In the genomic region with DNA sequence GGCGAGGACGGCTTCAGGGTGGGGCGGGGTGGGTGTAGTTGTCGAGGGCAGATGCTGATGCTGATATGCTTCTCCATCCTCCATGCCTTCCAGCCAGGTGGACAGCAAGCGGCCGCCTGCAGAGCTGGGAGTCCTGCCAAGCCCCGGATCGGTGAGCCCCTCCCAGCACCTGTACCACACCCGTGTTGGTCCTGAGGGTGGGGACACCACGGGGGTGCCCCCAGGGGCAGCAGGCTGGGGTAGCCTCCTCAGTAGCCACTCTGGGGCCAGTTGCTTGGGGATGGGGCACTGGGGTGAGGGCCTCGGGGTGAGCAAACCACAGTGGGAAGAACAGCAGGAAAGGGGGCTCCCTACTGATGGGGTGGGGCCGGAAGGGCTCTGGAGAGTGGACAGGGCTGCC, we compare ENCODE assay signal across 25 cellular contexts.
"Had no signal": no experiment of that assay in that cellular context is flagged by ENCODE, and none has a peak within 500 bp of the region (broad histone marks: within the 10 kb centered on the region; RNA-seq: fewer than 3 reads in every experiment).

No MANE protein-coding gene starts in this region.

- H3K27ac ChIP-seq: breast epithelium, dorsolateral prefrontal cortex, gastroesophageal sphincter, heart left ventricle, neutrophil, ovary, psoas muscle, right atrium auricular region, tibial artery had no signal

- H3K36me3 Mint-ChIP-seq: activated naive CD8-positive, alpha-beta T cell treated with anti-CD3 and anti-CD28 coated beads, Interleukin-2, amount 10 ng/mL, durations not matched to agents 7 days and 5 days; naive thymus-derived CD8-positive, alpha-beta T cell had no signal

- H3K27me3 ChIP-seq: breast epithelium, dorsolateral prefrontal cortex, heart left ventricle, neutrophil, ovary, right atrium auricular region had no signal

- H3K36me3 ChIP-seq: breast epithelium, gastroesophageal sphincter, heart left ventricle, neutrophil, ovary, right atrium auricular region, tibial artery had no signal

- H3K4me1 Mint-ChIP-seq: activated CD4-positive, alpha-beta memory T cell treated with anti-CD3 and anti-CD28 coated beads, Interleukin-2, amount 10 ng/mL, durations not matched to agents 7 days and 5 days; activated naive CD8-positive, alpha-beta T cell treated with anti-CD3 and anti-CD28 coated beads, Interleukin-2, amount 10 ng/mL, durations not matched to agents 7 days and 5 days; central memory CD8-positive, alpha-beta T cell; naive thymus-derived CD8-positive, alpha-beta T cell had no signal

- H3K4me3 Mint-ChIP-seq: activated CD4-positive, alpha-beta memory T cell treated with anti-CD3 and anti-CD28 coated beads, Interleukin-2, amount 10 ng/mL, durations not matched to agents 7 days and 5 days; activated naive CD4-positive, alpha-beta T cell treated with anti-CD3 and anti-CD28 coated beads for 36 hours; activated naive CD8-positive, alpha-beta T cell treated with anti-CD3 and anti-CD28 coated beads, Interleukin-2, amount 10 ng/mL, durations not matched to agents 7 days and 5 days; activated T-cell treated with anti-CD3 and anti-CD28 coated beads, Interleukin-2, amount 50 U/mL, for 72 hours; central memory CD8-positive, alpha-beta T cell; effector memory CD8-positive, alpha-beta T cell; naive thymus-derived CD8-positive, alpha-beta T cell; stimulated activated naive CD8-positive, alpha-beta T cell treated with anti-CD3 and anti-CD28 coated beads, Interleukin-15, Interleukin-2, amounts not matched to agents 100 ng/mL and 50 ng/mL, for 24 hours had no signal

- ATAC-seq: effector memory CD8-positive, alpha-beta T cell; gastroesophageal sphincter; naive thymus-derived CD8-positive, alpha-beta T cell had no signal

- DNase-seq: activated CD4-positive, alpha-beta memory T cell treated with anti-CD3 and anti-CD28 coated beads, Interleukin-2, amount 10 ng/mL, durations not matched to agents 7 days and 5 days; activated CD4-positive, alpha-beta T cell treated with anti-CD3 and anti-CD28 coated beads for 48 hours; activated effector memory CD4-positive, alpha-beta T cell treated with Interleukin-2 at 50 U/mL for 16 hours; activated naive CD4-positive, alpha-beta T cell treated with anti-CD3 and anti-CD28 coated beads for 36 hours; activated naive CD8-positive, alpha-beta T cell treated with anti-CD3 and anti-CD28 coated beads, Interleukin-2, amount 10 ng/mL, durations not matched to agents 7 days and 5 days; activated T-cell treated with anti-CD3 and anti-CD28 coated beads, Interleukin-2, amount 50 U/mL, for 72 hours; amniotic stem cell; dorsolateral prefrontal cortex; effector memory CD8-positive, alpha-beta T cell; naive thymus-derived CD8-positive, alpha-beta T cell; stimulated activated CD4-positive, alpha-beta T cell treated with anti-CD3 and anti-CD28 coated beads, Interleukin-12 subunit alpha, Interleukin-12 subunit beta, amount 100 ng/mL, for 4 hours; stimulated activated CD4-positive, alpha-beta T cell treated with anti-CD3 and anti-CD28 coated beads, Interleukin-1b, Interleukin-23, amount 100 ng/mL, for 48 hours; tibial artery had no signal

- H3K27ac Mint-ChIP-seq: activated CD4-positive, alpha-beta memory T cell treated with anti-CD3 and anti-CD28 coated beads, Interleukin-2, amount 10 ng/mL, durations not matched to agents 7 days and 5 days; activated naive CD4-positive, alpha-beta T cell treated with anti-CD3 and anti-CD28 coated beads for 36 hours; activated naive CD8-positive, alpha-beta T cell treated with anti-CD3 and anti-CD28 coated beads, Interleukin-2, amount 10 ng/mL, durations not matched to agents 7 days and 5 days; activated T-cell treated with anti-CD3 and anti-CD28 coated beads, Interleukin-2, amount 50 U/mL, for 72 hours; effector memory CD8-positive, alpha-beta T cell; naive thymus-derived CD8-positive, alpha-beta T cell; stimulated activated naive CD8-positive, alpha-beta T cell treated with anti-CD3 and anti-CD28 coated beads, Interleukin-15, Interleukin-2, amounts not matched to agents 100 ng/mL and 50 ng/mL, for 24 hours had no signal

- H3K27me3 Mint-ChIP-seq: activated CD4-positive, alpha-beta memory T cell treated with anti-CD3 and anti-CD28 coated beads, Interleukin-2, amount 10 ng/mL, durations not matched to agents 7 days and 5 days; activated naive CD8-positive, alpha-beta T cell treated with anti-CD3 and anti-CD28 coated beads, Interleukin-2, amount 10 ng/mL, durations not matched to agents 7 days and 5 days; central memory CD8-positive, alpha-beta T cell; effector memory CD8-positive, alpha-beta T cell; naive thymus-derived CD8-positive, alpha-beta T cell; stimulated activated naive CD8-positive, alpha-beta T cell treated with anti-CD3 and anti-CD28 coated beads, Interleukin-15, Interleukin-2, amounts not matched to agents 100 ng/mL and 50 ng/mL, for 24 hours had no signal

- H3K9me3 Mint-ChIP-seq: activated CD4-positive, alpha-beta memory T cell treated with anti-CD3 and anti-CD28 coated beads, Interleukin-2, amount 10 ng/mL, durations not matched to agents 7 days and 5 days; activated naive CD4-positive, alpha-beta T cell treated with anti-CD3 and anti-CD28 coated beads for 36 hours; activated naive CD8-positive, alpha-beta T cell treated with anti-CD3 and anti-CD28 coated beads, Interleukin-2, amount 10 ng/mL, durations not matched to agents 7 days and 5 days; activated T-cell treated with anti-CD3 and anti-CD28 coated beads, Interleukin-2, amount 50 U/mL, for 72 hours; central memory CD8-positive, alpha-beta T cell; effector memory CD8-positive, alpha-beta T cell; naive thymus-derived CD8-positive, alpha-beta T cell; stimulated activated naive CD8-positive, alpha-beta T cell treated with anti-CD3 and anti-CD28 coated beads, Interleukin-15, Interleukin-2, amounts not matched to agents 100 ng/mL and 50 ng/mL, for 24 hours had no signal

- H3K4me3 ChIP-seq: breast epithelium, dorsolateral prefrontal cortex, gastroesophageal sphincter, heart left ventricle, ovary, psoas muscle, right atrium auricular region, tibial artery had no signal

- H3K9me3 ChIP-seq: breast epithelium, gastroesophageal sphincter, heart left ventricle, neutrophil, ovary, psoas muscle, right atrium auricular region, tibial artery had no signal

- FAIRE-seq: colon, islet of Langerhans, urothelium cell line had no signal

- H3K4me1 ChIP-seq: breast epithelium, gastroesophageal sphincter, heart left ventricle, psoas muscle, right atrium auricular region, tibial artery had no signal
